Comparison of ENCODE assay signal across 1 cellular context in the genomic region with DNA sequence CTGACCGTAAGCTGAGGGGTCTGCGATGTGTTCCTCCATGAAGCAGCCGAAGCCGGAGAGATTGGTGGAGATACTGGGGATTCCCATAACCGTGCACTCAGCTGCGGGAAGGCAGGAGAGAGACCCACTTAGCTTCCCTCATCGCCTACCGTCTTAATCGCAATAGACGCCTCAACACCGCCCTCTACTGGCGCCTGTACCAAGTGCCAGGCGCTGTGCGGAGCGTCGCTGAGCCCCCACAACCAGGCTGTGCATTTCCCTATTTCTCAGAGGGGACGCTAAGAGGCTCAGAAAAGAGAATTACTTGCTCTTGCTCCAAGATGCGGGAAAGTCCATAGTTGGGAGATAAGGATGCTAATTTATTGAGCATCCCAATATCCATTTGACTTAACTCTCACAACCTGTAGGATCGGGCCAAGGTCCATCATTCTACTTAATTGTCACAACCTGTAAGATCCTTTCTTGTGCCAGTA.
TF ChIP-seq lines count a peak whose summit lies in the region.

No MANE protein-coding gene starts in this region.

TF ChIP-seq in K562, 482 proteins besides CTCF, POLR2A, EP300 and RAD21 (continued from another document and continues in another):
- TF ChIP-seq, protein P1, sequence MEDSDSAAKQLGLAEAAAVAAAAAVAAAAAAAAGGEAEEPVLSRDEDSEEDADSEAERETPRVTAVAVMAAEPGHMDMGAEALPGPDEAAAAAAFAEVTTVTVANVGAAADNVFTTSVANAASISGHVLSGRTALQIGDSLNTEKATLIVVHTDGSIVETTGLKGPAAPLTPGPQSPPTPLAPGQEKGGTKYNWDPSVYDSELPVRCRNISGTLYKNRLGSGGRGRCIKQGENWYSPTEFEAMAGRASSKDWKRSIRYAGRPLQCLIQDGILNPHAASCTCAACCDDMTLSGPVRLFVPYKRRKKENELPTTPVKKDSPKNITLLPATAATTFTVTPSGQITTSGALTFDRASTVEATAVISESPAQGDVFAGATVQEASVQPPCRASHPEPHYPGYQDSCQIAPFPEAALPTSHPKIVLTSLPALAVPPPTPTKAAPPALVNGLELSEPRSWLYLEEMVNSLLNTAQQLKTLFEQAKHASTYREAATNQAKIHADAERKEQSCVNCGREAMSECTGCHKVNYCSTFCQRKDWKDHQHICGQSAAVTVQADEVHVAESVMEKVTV (CRISPR knock-in tag; IDR thresholded peaks at IDR 0.05) = peak; percentile 82
- TF ChIP-seq ZNF764 (CRISPR knock-in tag; IDR thresholded peaks at IDR 0.05; ENCODE audit: low read depth) (no peak), RBM22 (IDR thresholded peaks at IDR 0.05; ENCODE audit: low read depth, low read length, poor library complexity, severe bottlenecking) (no peak), SPI1 (IDR thresholded peaks at IDR 0.05; ENCODE audit: borderline replicate concordance, low read depth, low read length) (peak; percentile 83), RBFOX2 (IDR thresholded peaks at IDR 0.05; ENCODE audit: low read depth, low read length) (no peak), NFIX (CRISPR knock-in tag; IDR thresholded peaks at IDR 0.05; ENCODE audit: low read depth) (no peak), MYNN (IDR thresholded peaks at IDR 0.05) (peak; percentile 35; the same call in 1 of the 2 replicates), MYNN (CRISPR knock-in tag; IDR thresholded peaks at IDR 0.05) (no peak), SMARCB1 (IDR thresholded peaks at IDR 0.05; ENCODE audit: insufficient read length, low read depth) (no peak), ILF3 (IDR thresholded peaks at IDR 0.05; ENCODE audit: borderline replicate concordance) (no peak), ZNF551 (CRISPR knock-in tag; IDR thresholded peaks at IDR 0.05) (no peak), NELFE (IDR thresholded peaks at IDR 0.05; ENCODE audit: insufficient read depth, insufficient read length) (no peak), NR2C1 (IDR thresholded peaks at IDR 0.05) (no peak), NR2C1 (tag; IDR thresholded peaks at IDR 0.05) (no peak), NR4A1 (CRISPR knock-in tag; IDR thresholded peaks at IDR 0.05) (no peak), NR4A1 (tag; IDR thresholded peaks at IDR 0.05) (0 out of 2 replicates have a peak, but pooled peaks have one; percentile 35), SRSF3 (IDR thresholded peaks at IDR 0.05; ENCODE audit: insufficient read depth, low read length) (no peak), ATF7 (IDR thresholded peaks at IDR 0.05) (peak; percentile 61; the same call in 1 of the 2 replicates), RNF2 (IDR thresholded peaks at IDR 0.05) (no peak), MCM2 (IDR thresholded peaks at IDR 0.05; ENCODE audit: low read depth) (no peak), MBD2 (IDR thresholded peaks at IDR 0.05; ENCODE audit: borderline replicate concordance, low read depth) (no peak), DACH1 (IDR thresholded peaks at IDR 0.05; ENCODE audit: partially characterized antibody) (no peak), BHLHE40 (IDR thresholded peaks at IDR 0.05; ENCODE audit: low read length) (peak; percentile 67), PML (IDR thresholded peaks at IDR 0.05; ENCODE audit: low read length) (no peak), ESRRA (IDR thresholded peaks at IDR 0.05; ENCODE audit: borderline replicate concordance, low read depth) (no peak; the same call in 1 of the 2 replicates), HMG20B (CRISPR knock-in tag; IDR thresholded peaks at IDR 0.05) (no peak), ARHGAP35 (IDR thresholded peaks at IDR 0.05; ENCODE audit: partially characterized antibody) (no peak), CREM (IDR thresholded peaks at IDR 0.05; ENCODE audit: low read depth) (peak; percentile 38; the same call in 1 of the 2 replicates), DNMT1 (IDR thresholded peaks at IDR 0.05) (no peak), TCFL5 (CRISPR knock-in tag; conservative IDR thresholded peaks at IDR 0.05) (no peak), HCFC1 (IDR thresholded peaks at IDR 0.05; ENCODE audit: low read depth, low read length) (peak; percentile 35; the same call in 1 of the 2 replicates), MIER1 (IDR thresholded peaks at IDR 0.05; ENCODE audit: low read depth) (no peak), NFXL1 (CRISPR knock-in tag; IDR thresholded peaks at IDR 0.05) (no peak), ZNF24 (IDR thresholded peaks at IDR 0.05) (no peak), ZNF384 (IDR thresholded peaks at IDR 0.05; ENCODE audit: low read depth, low read length) (peak; percentile 57; the same call in 1 of the 2 replicates), KDM4B (IDR thresholded peaks at IDR 0.05; ENCODE audit: borderline replicate concordance in 2 of 2, low read depth in 1 of 2) (no peak), HDAC1 (IDR thresholded peaks at IDR 0.05) (0 out of 4 replicates have a peak, but pooled peaks of 1 of the 2 experiments have one; percentile 25), MYC (IDR thresholded peaks at IDR 0.05; ENCODE audit: low read depth, low read length) (no peak; the same call in 1 of the 2 replicates), MYC (CRISPR knock-in tag; IDR thresholded peaks at IDR 0.05; ENCODE audit: borderline replicate concordance, low read depth) (no peak), SOX6 (IDR thresholded peaks at IDR 0.05) (0 out of 2 replicates have a peak, but pooled peaks have one; percentile 15), CCAR2 (IDR thresholded peaks at IDR 0.05; ENCODE audit: low read depth, low read length) (no peak), ARNT (IDR thresholded peaks at IDR 0.05) (no peak), ZNF133 (CRISPR knock-in tag; IDR thresholded peaks at IDR 0.05) (no peak), CBX2 (IDR thresholded peaks at IDR 0.05; ENCODE audit: insufficient read depth, low read length, poor library complexity, severe bottlenecking) (no peak), GABPA (tag; conservative IDR thresholded peaks at IDR 0.05; ENCODE audit: low read depth) (no peak), ZNF561 (CRISPR knock-in tag; conservative IDR thresholded peaks at IDR 0.05) (no peak), ZNF780A (CRISPR knock-in tag; IDR thresholded peaks at IDR 0.05) (no peak), ETS2 (tag; IDR thresholded peaks at IDR 0.05; ENCODE audit: borderline replicate concordance, poor library complexity, severe bottlenecking) (no peak)
- TF ChIP-seq, protein P2, sequence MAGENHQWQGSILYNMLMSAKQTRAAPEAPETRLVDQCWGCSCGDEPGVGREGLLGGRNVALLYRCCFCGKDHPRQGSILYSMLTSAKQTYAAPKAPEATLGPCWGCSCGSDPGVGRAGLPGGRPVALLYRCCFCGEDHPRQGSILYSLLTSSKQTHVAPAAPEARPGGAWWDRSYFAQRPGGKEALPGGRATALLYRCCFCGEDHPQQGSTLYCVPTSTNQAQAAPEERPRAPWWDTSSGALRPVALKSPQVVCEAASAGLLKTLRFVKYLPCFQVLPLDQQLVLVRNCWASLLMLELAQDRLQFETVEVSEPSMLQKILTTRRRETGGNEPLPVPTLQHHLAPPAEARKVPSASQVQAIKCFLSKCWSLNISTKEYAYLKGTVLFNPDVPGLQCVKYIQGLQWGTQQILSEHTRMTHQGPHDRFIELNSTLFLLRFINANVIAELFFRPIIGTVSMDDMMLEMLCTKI (IDR thresholded peaks at IDR 0.05; ENCODE audit: partially characterized antibody) = no peak
- TF ChIP-seq, protein P3, sequence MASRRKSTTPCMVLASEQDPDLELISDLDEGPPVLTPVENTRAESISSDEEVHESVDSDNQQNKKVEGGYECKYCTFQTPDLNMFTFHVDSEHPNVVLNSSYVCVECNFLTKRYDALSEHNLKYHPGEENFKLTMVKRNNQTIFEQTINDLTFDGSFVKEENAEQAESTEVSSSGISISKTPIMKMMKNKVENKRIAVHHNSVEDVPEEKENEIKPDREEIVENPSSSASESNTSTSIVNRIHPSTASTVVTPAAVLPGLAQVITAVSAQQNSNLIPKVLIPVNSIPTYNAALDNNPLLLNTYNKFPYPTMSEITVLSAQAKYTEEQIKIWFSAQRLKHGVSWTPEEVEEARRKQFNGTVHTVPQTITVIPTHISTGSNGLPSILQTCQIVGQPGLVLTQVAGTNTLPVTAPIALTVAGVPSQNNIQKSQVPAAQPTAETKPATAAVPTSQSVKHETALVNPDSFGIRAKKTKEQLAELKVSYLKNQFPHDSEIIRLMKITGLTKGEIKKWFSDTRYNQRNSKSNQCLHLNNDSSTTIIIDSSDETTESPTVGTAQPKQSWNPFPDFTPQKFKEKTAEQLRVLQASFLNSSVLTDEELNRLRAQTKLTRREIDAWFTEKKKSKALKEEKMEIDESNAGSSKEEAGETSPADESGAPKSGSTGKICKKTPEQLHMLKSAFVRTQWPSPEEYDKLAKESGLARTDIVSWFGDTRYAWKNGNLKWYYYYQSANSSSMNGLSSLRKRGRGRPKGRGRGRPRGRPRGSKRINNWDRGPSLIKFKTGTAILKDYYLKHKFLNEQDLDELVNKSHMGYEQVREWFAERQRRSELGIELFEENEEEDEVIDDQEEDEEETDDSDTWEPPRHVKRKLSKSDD (conservative IDR thresholded peaks at IDR 0.05; ENCODE audit: low read length) = no peak
- TF ChIP-seq, protein P4, sequence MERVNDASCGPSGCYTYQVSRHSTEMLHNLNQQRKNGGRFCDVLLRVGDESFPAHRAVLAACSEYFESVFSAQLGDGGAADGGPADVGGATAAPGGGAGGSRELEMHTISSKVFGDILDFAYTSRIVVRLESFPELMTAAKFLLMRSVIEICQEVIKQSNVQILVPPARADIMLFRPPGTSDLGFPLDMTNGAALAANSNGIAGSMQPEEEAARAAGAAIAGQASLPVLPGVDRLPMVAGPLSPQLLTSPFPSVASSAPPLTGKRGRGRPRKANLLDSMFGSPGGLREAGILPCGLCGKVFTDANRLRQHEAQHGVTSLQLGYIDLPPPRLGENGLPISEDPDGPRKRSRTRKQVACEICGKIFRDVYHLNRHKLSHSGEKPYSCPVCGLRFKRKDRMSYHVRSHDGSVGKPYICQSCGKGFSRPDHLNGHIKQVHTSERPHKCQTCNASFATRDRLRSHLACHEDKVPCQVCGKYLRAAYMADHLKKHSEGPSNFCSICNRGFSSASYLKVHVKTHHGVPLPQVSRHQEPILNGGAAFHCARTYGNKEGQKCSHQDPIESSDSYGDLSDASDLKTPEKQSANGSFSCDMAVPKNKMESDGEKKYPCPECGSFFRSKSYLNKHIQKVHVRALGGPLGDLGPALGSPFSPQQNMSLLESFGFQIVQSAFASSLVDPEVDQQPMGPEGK (CRISPR knock-in tag; IDR thresholded peaks at IDR 0.05; ENCODE audit: borderline replicate concordance) = no peak
- TF ChIP-seq, protein P5, sequence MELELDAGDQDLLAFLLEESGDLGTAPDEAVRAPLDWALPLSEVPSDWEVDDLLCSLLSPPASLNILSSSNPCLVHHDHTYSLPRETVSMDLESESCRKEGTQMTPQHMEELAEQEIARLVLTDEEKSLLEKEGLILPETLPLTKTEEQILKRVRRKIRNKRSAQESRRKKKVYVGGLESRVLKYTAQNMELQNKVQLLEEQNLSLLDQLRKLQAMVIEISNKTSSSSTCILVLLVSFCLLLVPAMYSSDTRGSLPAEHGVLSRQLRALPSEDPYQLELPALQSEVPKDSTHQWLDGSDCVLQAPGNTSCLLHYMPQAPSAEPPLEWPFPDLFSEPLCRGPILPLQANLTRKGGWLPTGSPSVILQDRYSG (tag; conservative IDR thresholded peaks at IDR 0.05; ENCODE audit: low read depth) = no peak
- TF ChIP-seq, protein P6, sequence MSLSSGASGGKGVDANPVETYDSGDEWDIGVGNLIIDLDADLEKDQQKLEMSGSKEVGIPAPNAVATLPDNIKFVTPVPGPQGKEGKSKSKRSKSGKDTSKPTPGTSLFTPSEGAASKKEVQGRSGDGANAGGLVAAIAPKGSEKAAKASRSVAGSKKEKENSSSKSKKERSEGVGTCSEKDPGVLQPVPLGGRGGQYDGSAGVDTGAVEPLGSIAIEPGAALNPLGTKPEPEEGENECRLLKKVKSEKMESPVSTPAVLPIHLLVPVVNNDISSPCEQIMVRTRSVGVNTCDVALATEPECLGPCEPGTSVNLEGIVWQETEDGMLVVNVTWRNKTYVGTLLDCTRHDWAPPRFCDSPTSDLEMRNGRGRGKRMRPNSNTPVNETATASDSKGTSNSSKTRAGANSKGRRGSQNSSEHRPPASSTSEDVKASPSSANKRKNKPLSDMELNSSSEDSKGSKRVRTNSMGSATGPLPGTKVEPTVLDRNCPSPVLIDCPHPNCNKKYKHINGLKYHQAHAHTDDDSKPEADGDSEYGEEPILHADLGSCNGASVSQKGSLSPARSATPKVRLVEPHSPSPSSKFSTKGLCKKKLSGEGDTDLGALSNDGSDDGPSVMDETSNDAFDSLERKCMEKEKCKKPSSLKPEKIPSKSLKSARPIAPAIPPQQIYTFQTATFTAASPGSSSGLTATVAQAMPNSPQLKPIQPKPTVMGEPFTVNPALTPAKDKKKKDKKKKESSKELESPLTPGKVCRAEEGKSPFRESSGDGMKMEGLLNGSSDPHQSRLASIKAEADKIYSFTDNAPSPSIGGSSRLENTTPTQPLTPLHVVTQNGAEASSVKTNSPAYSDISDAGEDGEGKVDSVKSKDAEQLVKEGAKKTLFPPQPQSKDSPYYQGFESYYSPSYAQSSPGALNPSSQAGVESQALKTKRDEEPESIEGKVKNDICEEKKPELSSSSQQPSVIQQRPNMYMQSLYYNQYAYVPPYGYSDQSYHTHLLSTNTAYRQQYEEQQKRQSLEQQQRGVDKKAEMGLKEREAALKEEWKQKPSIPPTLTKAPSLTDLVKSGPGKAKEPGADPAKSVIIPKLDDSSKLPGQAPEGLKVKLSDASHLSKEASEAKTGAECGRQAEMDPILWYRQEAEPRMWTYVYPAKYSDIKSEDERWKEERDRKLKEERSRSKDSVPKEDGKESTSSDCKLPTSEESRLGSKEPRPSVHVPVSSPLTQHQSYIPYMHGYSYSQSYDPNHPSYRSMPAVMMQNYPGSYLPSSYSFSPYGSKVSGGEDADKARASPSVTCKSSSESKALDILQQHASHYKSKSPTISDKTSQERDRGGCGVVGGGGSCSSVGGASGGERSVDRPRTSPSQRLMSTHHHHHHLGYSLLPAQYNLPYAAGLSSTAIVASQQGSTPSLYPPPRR (CRISPR knock-in tag; IDR thresholded peaks at IDR 0.05; ENCODE audit: borderline replicate concordance) = no peak
